In the genomic region with DNA sequence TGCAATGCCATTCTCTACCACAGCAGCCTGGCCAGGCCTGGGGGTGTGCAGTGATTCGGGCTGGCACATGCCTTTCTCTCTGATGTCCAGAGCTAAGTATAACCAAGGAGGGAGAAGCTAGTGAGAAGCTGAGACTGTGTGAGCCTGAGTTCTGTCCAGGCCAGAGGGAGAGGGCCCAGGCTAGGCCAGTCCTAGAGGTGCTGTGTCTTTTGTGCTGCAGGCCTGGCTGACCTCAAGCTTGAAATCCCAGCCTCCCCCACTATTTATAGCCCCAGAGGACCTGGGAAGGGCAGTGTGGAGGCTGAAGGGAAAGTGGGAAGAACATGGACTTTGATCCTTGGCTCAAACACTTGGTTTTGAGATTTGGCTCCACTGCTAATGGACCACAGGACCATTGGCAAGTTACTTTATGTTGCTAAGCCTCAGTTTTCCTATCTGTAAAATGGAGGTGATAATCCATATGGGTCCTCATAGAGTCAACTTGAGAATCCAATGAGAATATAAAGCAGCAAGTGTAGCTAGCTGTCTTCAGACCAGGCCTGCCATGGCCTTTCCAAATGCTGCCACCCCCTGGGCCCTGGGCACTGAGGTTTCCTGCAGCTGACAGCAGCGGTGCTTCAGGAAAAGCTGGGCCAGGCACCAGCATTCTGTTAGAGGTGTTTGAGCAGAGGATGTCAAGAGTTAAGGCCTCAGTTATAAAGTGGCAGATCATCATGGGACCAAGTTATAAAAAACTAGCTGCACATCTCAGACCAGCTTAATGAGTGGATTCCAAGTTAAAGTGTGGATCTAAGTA, we compare ENCODE assay signal across 10 cellular contexts.
"Had no signal": no experiment of that assay in that cellular context is flagged by ENCODE, and none has a peak within 500 bp of the region (broad histone marks: within the 10 kb centered on the region; RNA-seq: fewer than 3 reads in every experiment).

No MANE protein-coding gene starts in this region.

- H3K27ac ChIP-seq: gastroesophageal sphincter had no signal

- H3K4me3 ChIP-seq: gastroesophageal sphincter, smooth muscle cell had no signal

- H3K4me1 Mint-ChIP-seq: neural crest cell had no signal

- H3K4me3 Mint-ChIP-seq: activated naive CD8-positive, alpha-beta T cell treated with anti-CD3 and anti-CD28 coated beads, Interleukin-2, amount 10 ng/mL, durations not matched to agents 7 days and 5 days; neural crest cell; T-helper 2 cell treated with Interferon-gamma antibody and Interleukin-4, amounts not matched to agents 5 μg/mL and 100 μg/mL, for 36 hours had no signal

- H3K9me3 ChIP-seq: gastroesophageal sphincter had no signal

- ATAC-seq: activated CD4-positive, CD25-positive, alpha-beta regulatory T cell treated with anti-CD3 and anti-CD28 coated beads, Interleukin-2, amount 50 U/mL, for 24 hours; gastroesophageal sphincter had no signal

- DNase-seq: activated CD4-positive, alpha-beta T cell treated with anti-CD3 and anti-CD28 coated beads, Interleukin-2, amount 50 U/mL, for 4 hours; activated CD8-positive, alpha-beta memory T cell treated with anti-CD3 and anti-CD28 coated beads, Interleukin-2, amount 50 U/mL, for 4 hours; activated naive CD8-positive, alpha-beta T cell treated with anti-CD3 and anti-CD28 coated beads, Interleukin-2, amount 10 ng/mL, durations not matched to agents 7 days and 5 days; effector CD4-positive, alpha-beta T cell; stimulated activated naive CD4-positive, alpha-beta T cell had no signal

- H3K4me1 ChIP-seq: gastroesophageal sphincter had no signal

- H3K27me3 Mint-ChIP-seq: activated naive CD8-positive, alpha-beta T cell treated with anti-CD3 and anti-CD28 coated beads, Interleukin-2, amount 10 ng/mL, durations not matched to agents 7 days and 5 days had no signal

- H3K27me3 ChIP-seq: gastroesophageal sphincter had no signal

- H3K27ac Mint-ChIP-seq: T-helper 2 cell treated with Interferon-gamma antibody and Interleukin-4, amounts not matched to agents 5 μg/mL and 100 μg/mL, for 36 hours had no signal

- H3K9me3 Mint-ChIP-seq: activated naive CD8-positive, alpha-beta T cell treated with anti-CD3 and anti-CD28 coated beads, Interleukin-2, amount 10 ng/mL, durations not matched to agents 7 days and 5 days; neural crest cell; T-helper 2 cell treated with Interferon-gamma antibody and Interleukin-4, amounts not matched to agents 5 μg/mL and 100 μg/mL, for 36 hours had no signal
